ENCODE assay signal across 17 cellular contexts in the genomic region with DNA sequence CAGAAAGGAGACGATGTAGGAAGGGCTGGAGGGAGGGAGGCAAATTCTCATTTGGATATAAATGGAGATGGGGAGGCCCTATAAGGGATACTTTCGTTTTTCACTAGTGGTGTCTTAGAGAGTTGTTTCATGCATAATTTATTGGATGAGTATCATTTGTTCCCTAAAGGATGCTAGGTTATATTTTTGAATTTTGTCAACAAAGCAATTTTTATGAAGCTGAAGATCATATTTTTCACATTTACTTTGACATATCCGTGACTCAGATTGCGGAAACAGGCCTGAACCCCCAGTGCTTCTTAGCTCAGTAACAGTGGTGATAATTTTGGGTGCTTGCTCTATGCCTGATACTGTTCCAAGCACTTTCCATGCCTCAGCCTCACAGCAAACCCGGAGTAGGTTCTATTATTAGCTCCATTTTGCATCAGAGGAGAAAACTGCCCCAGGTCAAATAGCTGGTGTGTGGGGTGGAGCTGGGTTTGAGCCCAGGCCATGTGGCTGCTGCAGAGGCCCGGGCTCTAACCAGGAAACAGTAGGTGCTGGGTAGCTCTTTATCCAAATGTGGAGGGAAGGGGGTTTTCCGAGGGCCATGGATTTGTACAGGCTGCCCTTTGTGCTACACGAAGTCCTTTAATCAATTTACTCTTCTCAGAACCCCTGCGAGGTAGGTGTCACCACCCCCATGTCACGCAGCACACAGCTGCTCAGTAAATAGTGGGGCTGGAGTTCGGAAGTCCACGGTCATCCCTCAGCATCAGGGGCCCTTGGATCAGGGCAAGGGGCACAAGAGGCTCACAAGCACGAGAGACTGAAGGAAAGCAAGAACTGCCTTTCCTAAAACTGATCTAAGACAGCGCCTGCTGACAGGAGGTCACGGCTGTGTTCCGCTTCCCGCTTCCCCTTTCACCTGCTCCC.
DNase-seq lines count a peak whose midpoint lies in the region; ATAC-seq and TF ChIP-seq lines count a peak whose summit lies in the region.
"Had no signal": no experiment of that assay in that cellular context is flagged by ENCODE, and none has a peak within 500 bp of the region (broad histone marks: within the 10 kb centered on the region; RNA-seq: fewer than 3 reads in every experiment).

No MANE protein-coding gene starts in this region.

- H3K27me3 ChIP-seq in OCI-LY3 (ENCODE audit: low read depth, low read length) (0 out of 2 replicates have a peak, but pooled peaks cover 11% of the 10 kb centered on the region), osteoblast (ENCODE audit: insufficient read depth, low read length) (peaks cover 19% of the 10 kb centered on the region)
- H3K27me3 ChIP-seq: upper lobe of left lung had no signal

- intact Hi-C loops in activated naive CD4-positive, alpha-beta T cell treated with anti-CD3 and anti-CD28 coated beads for 36 hours (cut with micrococcal nuclease) = loop anchor here (2.0 kb wide), 1 partner anchor 99 kb away; a partner anchor contains a TSS

- CTCF ChIA-PET in activated naive CD4-positive, alpha-beta T cell treated with anti-CD3 and anti-CD28 coated beads for 36 hours (lab: Charles Lee) = no interaction called here

- H4K20me1 ChIP-seq in OCI-LY3 (ENCODE audit: insufficient read depth, low read length) = no peaks in the 10 kb centered on the region
- no peaks in the 10 kb centered on the region for H4K20me1 ChIP-seq in osteoblast (ENCODE audit: insufficient read depth, low read length)

- H3K4me1 ChIP-seq in OCI-LY3 (ENCODE audit: low read length) (peaks cover 33% of the 10 kb centered on the region), osteoblast (ENCODE audit: insufficient read depth, low read length) (no peaks in the 10 kb centered on the region)
- H3K4me1 ChIP-seq: HAP-1, upper lobe of left lung had no signal

- peak overlapping the region; percentile 55 for H3K4me3 ChIP-seq in OCI-LY3 (ENCODE audit: low read length)
- no peak overlapping the region for H3K4me3 ChIP-seq in osteoblast (ENCODE audit: insufficient read depth, low read length)
- H3K4me3 ChIP-seq: HAP-1, upper lobe of left lung had no signal

- H3K9ac ChIP-seq in OCI-LY3 (ENCODE audit: low read length) = 0 out of 2 replicates have a peak overlapping the region, but pooled peaks have one; percentile 11

- H2AFZ ChIP-seq in OCI-LY3 (ENCODE audit: low read depth, low read length) (no peak overlapping the region), osteoblast (ENCODE audit: low read length) (no peak overlapping the region)

- H3K27ac ChIP-seq in OCI-LY3 (ENCODE audit: low read length) = no peak overlapping the region
- H3K27ac ChIP-seq in osteoblast (ENCODE audit: low read depth, low read length) = no peak overlapping the region
- H3K27ac ChIP-seq: 22Rv1, upper lobe of left lung had no signal

- peaks cover 5% of the 10 kb centered on the region for H3K27me3 Mint-ChIP-seq in activated naive CD4-positive, alpha-beta T cell treated with anti-CD3 and anti-CD28 coated beads for 36 hours (ENCODE audit: low read depth)

- no peak for TF ChIP-seq CTCF in OCI-LY3 (IDR thresholded peaks at IDR 0.05; ENCODE audit: low read depth, low read length)
- no peak for TF ChIP-seq CTCF in osteoblast (IDR thresholded peaks at IDR 0.05; ENCODE audit: extremely low read depth, low read depth, low read length)

- H3K79me2 ChIP-seq in OCI-LY3 (ENCODE audit: low read length) (no peaks in the 10 kb centered on the region), osteoblast (ENCODE audit: insufficient read depth, low read length) (no peaks in the 10 kb centered on the region)

- peak overlapping the region; percentile 78 for H3K4me2 ChIP-seq in OCI-LY3 (ENCODE audit: low read length)
- no peak overlapping the region for H3K4me2 ChIP-seq in osteoblast (ENCODE audit: insufficient read depth, low read length)

- H3K36me3 ChIP-seq in OCI-LY3 (replicated peaks; ENCODE audit: low read depth, low read length) (no peaks in the 10 kb centered on the region), osteoblast (ENCODE audit: insufficient read depth, low read length) (no peaks in the 10 kb centered on the region)
- H3K36me3 ChIP-seq: HAP-1, upper lobe of left lung had no signal

- no peak overlapping the region for H3K27ac Mint-ChIP-seq in activated naive CD4-positive, alpha-beta T cell treated with anti-CD3 and anti-CD28 coated beads for 36 hours

- peak; percentile 36 for DNase-seq in NCI-H146 (lab: John Stamatoyannopoulos, UW)
- DNase-seq in NCI-H146 treated with DMSO at 0.1 percent for 48 hours (lab: John Stamatoyannopoulos, UW; ENCODE audit: unreplicated experiment) = no peak
- peak; percentile 51 for DNase-seq in osteoblast (ENCODE audit: insufficient read length, low spot score, missing footprints)
- no peak for DNase-seq in NCI-H748 treated with DMSO at 0.1 percent for 48 hours (lab: John Stamatoyannopoulos, UW)
- no peak for DNase-seq in activated naive CD4-positive, alpha-beta T cell treated with anti-CD3 and anti-CD28 coated beads for 36 hours
- DNase-seq: cortex of kidney; KBM-7; left colon; NCI-H2081; stimulated activated CD4-positive, alpha-beta T cell treated with anti-CD3 and anti-CD28 coated beads, Interleukin-12 subunit alpha, Interleukin-12 subunit beta, amount 100 ng/mL, for 4 hours; upper lobe of left lung had no signal

- H3K4me1 Mint-ChIP-seq in activated naive CD4-positive, alpha-beta T cell treated with anti-CD3 and anti-CD28 coated beads for 36 hours (ENCODE audit: low read depth) = peaks cover 19% of the 10 kb centered on the region

- H3K9me3 Mint-ChIP-seq in activated naive CD4-positive, alpha-beta T cell treated with anti-CD3 and anti-CD28 coated beads for 36 hours = no peaks in the 10 kb centered on the region
- H3K9me3 Mint-ChIP-seq: neural crest cell had no signal

- no peak overlapping the region for H3K4me3 Mint-ChIP-seq in activated naive CD4-positive, alpha-beta T cell treated with anti-CD3 and anti-CD28 coated beads for 36 hours
- H3K4me3 Mint-ChIP-seq: neural crest cell had no signal

- ATAC-seq in esophagus mucosa = peak; percentile 58
- no peak for ATAC-seq in HG03095 (IDR thresholded peaks at IDR 0.05; ENCODE audit: unreplicated experiment)
- ATAC-seq: left colon had no signal

- no peaks in the 10 kb centered on the region for H3K9me3 ChIP-seq in OCI-LY3 (ENCODE audit: insufficient read depth, low read length)
- H3K9me3 ChIP-seq in osteoblast (ENCODE audit: low read depth, low read length) = no peaks in the 10 kb centered on the region
- H3K9me3 ChIP-seq: HAP-1, upper lobe of left lung had no signal

- H3K36me3 Mint-ChIP-seq in activated naive CD4-positive, alpha-beta T cell treated with anti-CD3 and anti-CD28 coated beads for 36 hours (ENCODE audit: low read depth) = no peaks in the 10 kb centered on the region

Comparison
In these comparisons a context has a peak if more than half of its experiments do, and no peak if none do; other contexts are left out.
1. DNase-seq: peak in NCI-H146 (single experiment) and osteoblast (single experiment); none in NCI-H146 treated with DMSO at 0.1 percent for 48 hours (single experiment), NCI-H748 treated with DMSO at 0.1 percent for 48 hours (single experiment) and activated naive CD4-positive, alpha-beta T cell treated with anti-CD3 and anti-CD28 coated beads for 36 hours (single experiment).